In genomic region chr11:111923351-111923788, GRCh38 we compare ENCODE assay signal across 1 cellular context.
TF ChIP-seq lines count a peak whose summit lies in the region.

No MANE protein-coding gene starts in this region.

TF ChIP-seq in WTC11, 78 proteins besides CTCF, POLR2A, EP300 and RAD21 (continued from another document):
- no peak for TF ChIP-seq NFYB (CRISPR knock-in tag; conservative IDR thresholded peaks at IDR 0.05; ENCODE audit: low read depth)
- TF ChIP-seq ZNF512 (CRISPR knock-in tag; IDR thresholded peaks at IDR 0.05; ENCODE audit: borderline replicate concordance) = no peak
- no peak for TF ChIP-seq GABPB1 (CRISPR knock-in tag; IDR thresholded peaks at IDR 0.05)
